In genomic region chr2:105746177-105747080, GRCh38 we compare ENCODE assay signal across 8 cellular contexts. TPM values are rescaled to one million over a fixed set of nuclear protein-coding genes. Genes with fewer than 3 reads are reported as not detected.
DNase-seq lines count a peak whose midpoint lies in the region; ATAC-seq, FAIRE-seq and TF ChIP-seq lines count a peak whose summit lies in the region.

No MANE protein-coding gene starts in this region.

- intact Hi-C loops in lower leg skin (cut with DNase I; ENCODE audit: low total_unique reads): no loop called here

- H3K27ac ChIP-seq in VCaP: peak overlapping the region; percentile 89

- TF ChIP-seq POLR2A in lower leg skin (IDR thresholded peaks at IDR 0.05): no peak

- no peak for TF ChIP-seq CTCF in VCaP (conservative IDR thresholded peaks at IDR 0.05)
- no peak for TF ChIP-seq CTCF in bronchial epithelial cell (IDR thresholded peaks at IDR 0.05; ENCODE audit: insufficient read depth, low read length, severe bottlenecking)
- TF ChIP-seq CTCF in lower leg skin (IDR thresholded peaks at IDR 0.05): no peak

- peak; percentile 59 for ATAC-seq in HG03354 (IDR thresholded peaks at IDR 0.05; ENCODE audit: poor library complexity, severe bottlenecking, unreplicated experiment)

- peak overlapping the region; percentile 61 for H3K4me3 ChIP-seq in bronchial epithelial cell (ENCODE audit: low read depth, low read length)
- peak overlapping the region; percentile 89 for H3K4me3 ChIP-seq in lower leg skin (ENCODE audit: low read depth, poor library complexity, severe bottlenecking)

- WGBS in lower leg skin, 2 donors: 30 to 42% methylated on average over 23 of the region's 23 CpGs

- no peak for FAIRE-seq in bronchial epithelial cell (lab: Jason Lieb, UNC)

- H3K27me3 ChIP-seq in bronchial epithelial cell (ENCODE audit: control insufficient read depth, insufficient read depth, low read length): no peaks in the 10 kb centered on the region

- DNase-seq in SIG-M5 treated with dmso at 0.1 percent for 504 hours (lab: John Stamatoyannopoulos, UW; ENCODE audit: unreplicated experiment) (peak; percentile 11), SIG-M5 (lab: John Stamatoyannopoulos, UW) (no peak), bronchial epithelial cell (ENCODE audit: low read depth) (no peak), lower leg skin (ENCODE audit: low spot score in 2 of 2) (peak; percentile 57 to 91), middle frontal gyrus (ENCODE audit: extremely low spot score, low spot score) (no peak)
- peak; percentile 74 for DNase-seq in stimulated activated CD8-positive, alpha-beta memory T cell treated with anti-CD3 and anti-CD28 coated beads, Interleukin-12 subunit alpha, Interleukin-12 subunit beta, amount 100 ng/mL, for 24 hours (ENCODE audit: extremely low read depth)

- H3K36me3 ChIP-seq in bronchial epithelial cell (ENCODE audit: control insufficient read depth, insufficient read depth, low read length): no peaks in the 10 kb centered on the region

RNA-seq across cellular contexts. Expression of gene NCK2, which starts 1.7 kb away (rescaled TPM):
- total RNA-seq in bronchial epithelial cell (90.0 and 99.3 TPM in 2 replicates), lower leg skin (10 to 100 TPM; 56.1 to 69.6 (median 58.7) TPM)

Comparison
In these comparisons a context has a peak if more than half of its experiments do, and no peak if none do; other contexts are left out.
1. DNase-seq: peak in SIG-M5 treated with dmso at 0.1 percent for 504 hours (single experiment), lower leg skin (2 of 2) and stimulated activated CD8-positive, alpha-beta memory T cell treated with anti-CD3 and anti-CD28 coated beads, Interleukin-12 subunit alpha, Interleukin-12 subunit beta, amount 100 ng/mL, for 24 hours (single experiment); none in SIG-M5 (single experiment), bronchial epithelial cell (single experiment) and middle frontal gyrus (single experiment).